ENCODE assay signal across 9 cellular contexts in the genomic region with DNA sequence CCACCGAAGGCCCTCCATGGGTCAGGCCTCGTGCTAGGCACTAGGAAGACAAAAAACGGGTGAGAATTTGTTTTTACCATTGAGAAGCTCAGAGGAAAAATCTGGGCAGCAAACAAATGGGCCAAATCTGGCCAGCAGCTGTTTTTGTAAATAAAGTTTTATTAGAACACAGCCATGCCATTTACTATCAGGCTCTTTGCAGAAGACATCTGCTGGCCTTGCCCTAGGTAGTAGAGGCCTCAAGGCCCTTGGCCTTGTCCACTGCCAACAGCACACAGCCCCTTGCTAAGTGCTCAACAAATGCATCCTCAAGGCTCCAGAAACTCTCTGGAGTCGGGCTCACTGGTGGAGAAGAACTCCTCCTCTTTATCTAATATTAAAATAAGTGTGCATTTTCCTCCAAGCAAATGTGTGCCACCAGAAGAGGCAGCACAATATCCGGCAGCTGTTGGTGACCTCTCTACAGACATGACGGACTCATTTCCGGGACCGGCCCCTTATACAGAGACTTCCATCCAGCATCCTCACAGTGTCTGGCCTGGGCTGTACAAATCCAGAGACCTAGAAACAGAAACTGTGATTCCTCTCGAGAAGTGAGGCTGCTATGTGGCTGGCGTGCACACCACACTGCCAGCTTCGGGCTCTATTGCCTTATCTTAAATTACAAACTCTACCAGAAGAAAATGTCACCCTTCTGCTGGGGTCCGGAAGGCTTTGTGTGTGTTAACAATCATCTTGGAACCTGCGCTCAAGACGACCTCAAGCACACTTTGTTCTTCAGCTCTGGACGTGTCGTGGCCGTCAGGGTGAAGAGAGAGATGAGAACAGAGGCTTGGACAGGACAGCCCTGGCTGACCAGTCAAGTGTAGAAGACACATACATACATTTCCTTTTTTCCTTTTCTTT.
DNase-seq lines count a peak whose midpoint lies in the region; ATAC-seq and TF ChIP-seq lines count a peak whose summit lies in the region.
"Had no signal": no experiment of that assay in that cellular context is flagged by ENCODE, and none has a peak within 500 bp of the region (broad histone marks: within the 10 kb centered on the region; RNA-seq: fewer than 3 reads in every experiment).

No MANE protein-coding gene starts in this region.

- ATAC-seq in naive B cell (ENCODE audit: low read depth in 2 of 2) (peak in 1 of 2 donors; percentile 39), upper lobe of right lung (no peak), HG03460 (IDR thresholded peaks at IDR 0.05; ENCODE audit: unreplicated experiment) (no peak), GM19328 (IDR thresholded peaks at IDR 0.05; ENCODE audit: unreplicated experiment) (no peak)

- TF ChIP-seq CTCF in chondrocyte (IDR thresholded peaks at IDR 0.05): no peak
- no peak for TF ChIP-seq CTCF in upper lobe of right lung (IDR thresholded peaks at IDR 0.05)

- H3K9me3 ChIP-seq in upper lobe of right lung: no peaks in the 10 kb centered on the region

- H3K36me3 Mint-ChIP-seq in activated naive CD4-positive, alpha-beta T cell treated with anti-CD3 and anti-CD28 coated beads, Interleukin-2, amount 10 ng/mL, durations not matched to agents 7 days and 5 days: no peaks in the 10 kb centered on the region
- H3K36me3 Mint-ChIP-seq in chondrocyte (ENCODE audit: low read depth) (no peaks in the 10 kb centered on the region), naive B cell (no peaks in the 10 kb centered on the region)

- no peak overlapping the region for H3K4me3 Mint-ChIP-seq in activated naive CD4-positive, alpha-beta T cell treated with anti-CD3 and anti-CD28 coated beads, Interleukin-2, amount 10 ng/mL, durations not matched to agents 7 days and 5 days
- no peak overlapping the region for H3K4me3 Mint-ChIP-seq in chondrocyte (ENCODE audit: unreplicated experiment)
- peak overlapping the region in 5 of 8 donors; percentile 4 to 64 (median 32) for H3K4me3 Mint-ChIP-seq in naive B cell

- H3K4me1 ChIP-seq in upper lobe of right lung: peaks cover 41% of the 10 kb centered on the region

- peaks cover 47% of the 10 kb centered on the region for H3K4me1 Mint-ChIP-seq in activated naive CD4-positive, alpha-beta T cell treated with anti-CD3 and anti-CD28 coated beads, Interleukin-2, amount 10 ng/mL, durations not matched to agents 7 days and 5 days
- H3K4me1 Mint-ChIP-seq in chondrocyte (ENCODE audit: low read depth) (peaks cover 59% of the 10 kb centered on the region), naive B cell (peaks cover 16 to 46% (median 26%) of the 10 kb centered on the region in 3 donors)

- H3K9me3 Mint-ChIP-seq in activated naive CD4-positive, alpha-beta T cell treated with anti-CD3 and anti-CD28 coated beads, Interleukin-2, amount 10 ng/mL, durations not matched to agents 7 days and 5 days: peaks cover 9% of the 10 kb centered on the region
- H3K9me3 Mint-ChIP-seq in chondrocyte (ENCODE audit: low read depth): no peaks in the 10 kb centered on the region
- peaks cover 0 to 3% (median 0%) of the 10 kb centered on the region in 7 donors for H3K9me3 Mint-ChIP-seq in naive B cell

- H3K27ac ChIP-seq in upper lobe of right lung: peak overlapping the region; percentile 24

- intact Hi-C loops in upper lobe of right lung (cut with DNase I): no loop called here

- H3K27me3 Mint-ChIP-seq in activated naive CD4-positive, alpha-beta T cell treated with anti-CD3 and anti-CD28 coated beads, Interleukin-2, amount 10 ng/mL, durations not matched to agents 7 days and 5 days: no peaks in the 10 kb centered on the region
- no peaks in the 10 kb centered on the region for H3K27me3 Mint-ChIP-seq in chondrocyte (ENCODE audit: low read depth)
- no peaks in the 10 kb centered on the region for H3K27me3 Mint-ChIP-seq in naive B cell

- H3K27me3 ChIP-seq in upper lobe of right lung: no peaks in the 10 kb centered on the region

- no peak for DNase-seq in activated naive CD4-positive, alpha-beta T cell treated with anti-CD3 and anti-CD28 coated beads, Interleukin-2, amount 10 ng/mL, durations not matched to agents 7 days and 5 days
- no peak for DNase-seq in activated naive CD4-positive, alpha-beta T cell (lab: John Stamatoyannopoulos, UW)
- DNase-seq in chondrocyte (ENCODE audit: low spot score): no peak
- peak; percentile 9 for DNase-seq in naive B cell
- DNase-seq in upper lobe of right lung: no peak
- DNase-seq in GOT3 (lab: John Stamatoyannopoulos, UW): no peak
- DNase-seq: activated T-cell treated with anti-CD3 and anti-CD28 coated beads for 4 hours had no signal

- H3K4me3 ChIP-seq in upper lobe of right lung: no peak overlapping the region

- peak overlapping the region; percentile 64 for H3K27ac Mint-ChIP-seq in activated naive CD4-positive, alpha-beta T cell treated with anti-CD3 and anti-CD28 coated beads, Interleukin-2, amount 10 ng/mL, durations not matched to agents 7 days and 5 days
- H3K27ac Mint-ChIP-seq in chondrocyte (ENCODE audit: unreplicated experiment): peak overlapping the region; percentile 89
- H3K27ac Mint-ChIP-seq in naive B cell: peak overlapping the region in 5 of 6 donors; percentile 12 to 91 (median 58)

- no peaks in the 10 kb centered on the region for H3K36me3 ChIP-seq in upper lobe of right lung

- CTCF ChIA-PET in activated naive CD4-positive, alpha-beta T cell treated with anti-CD3 and anti-CD28 coated beads, Interleukin-2, amount 10 ng/mL, durations not matched to agents 7 days and 5 days (lab: Charles Lee): interaction anchor here (0.7 to 2.8 kb wide), 5 partner anchors 12 to 320 kb away, joined by 3 to 8 read pairs (median 4); no protein-coding TSS in a partner anchor

Comparison
In these comparisons a context has a peak if more than half of its experiments do, and no peak if none do; other contexts are left out.
1. H3K4me3 Mint-ChIP-seq: peak in naive B cell (5 of 8); none in activated naive CD4-positive, alpha-beta T cell treated with anti-CD3 and anti-CD28 coated beads, Interleukin-2, amount 10 ng/mL, durations not matched to agents 7 days and 5 days (single experiment) and chondrocyte (single experiment).
2. Peak in every context shown above with its lines, with median percentiles within 50 percentile points of each other: H3K27ac Mint-ChIP-seq.